Comparison of ENCODE assay signal across 9 cellular contexts in genomic region chr3:179956416-179956830, GRCh38.
DNase-seq lines count a peak whose midpoint lies in the region; ATAC-seq, FAIRE-seq and TF ChIP-seq lines count a peak whose summit lies in the region.
"Had no signal": no experiment of that assay in that cellular context is flagged by ENCODE, and none has a peak within 500 bp of the region (broad histone marks: within the 10 kb centered on the region; RNA-seq: fewer than 3 reads in every experiment).

No MANE protein-coding gene starts in this region.

- peak; percentile 29 for DNase-seq in GM18507 (ENCODE audit: extremely low spot score, insufficient read length, low read depth)
- DNase-seq in activated CD8-positive, alpha-beta T cell treated with anti-CD3 and anti-CD28 coated beads for 36 hours: peak; percentile 56
- no peak for DNase-seq in right cardiac atrium
- no peak for DNase-seq in mammary epithelial cell
- DNase-seq in GM19238 (ENCODE audit: insufficient read length, low spot score): no peak
- no peak for DNase-seq in dermis blood vessel endothelial cell
- DNase-seq: activated naive CD4-positive, alpha-beta T cell treated with anti-CD3 and anti-CD28 coated beads, Interleukin-2, amount 50 U/mL, for 16 hours had no signal

- dilution Hi-C loops in mammary epithelial cell (cut with HindIII; ENCODE audit: low sequenced_read_pairs): no loop called here

- peaks cover 9% of the 10 kb centered on the region for H3K4me1 Mint-ChIP-seq in activated CD8-positive, alpha-beta T cell treated with anti-CD3 and anti-CD28 coated beads for 36 hours (ENCODE audit: low read depth)

- no peaks in the 10 kb centered on the region for H3K4me1 ChIP-seq in right cardiac atrium (ENCODE audit: control insufficient read depth, insufficient read depth, low read length)
- H3K4me1 ChIP-seq in mammary epithelial cell (ENCODE audit: insufficient read depth, low read length): no peaks in the 10 kb centered on the region

- peaks cover 30% of the 10 kb centered on the region for H3K27me3 Mint-ChIP-seq in activated CD8-positive, alpha-beta T cell treated with anti-CD3 and anti-CD28 coated beads for 36 hours

- no peak overlapping the region for H3K9ac ChIP-seq in mammary epithelial cell (ENCODE audit: insufficient read depth, low read length)

- H3K27me3 ChIP-seq in right cardiac atrium (ENCODE audit: control insufficient read depth, insufficient read depth) (no peaks in the 10 kb centered on the region), mammary epithelial cell (ENCODE audit: insufficient read depth, low read length) (no peaks in the 10 kb centered on the region)

- no peak overlapping the region for H3K4me3 ChIP-seq in right cardiac atrium (ENCODE audit: low read length)
- H3K4me3 ChIP-seq in mammary epithelial cell (replicated peaks in 1 of 3; ENCODE audit: insufficient read depth in 1 of 3, low read depth in 2 of 3, low read length in 3 of 3): no peak overlapping the region

- ATAC-seq in GM21526 (IDR thresholded peaks at IDR 0.05; ENCODE audit: low FRiP score, unreplicated experiment) (peak; percentile 95), HG03457 (IDR thresholded peaks at IDR 0.05; ENCODE audit: unreplicated experiment) (peak; percentile 91), right cardiac atrium (no peak)
- no peak for ATAC-seq in activated CD8-positive, alpha-beta T cell treated with anti-CD3 and anti-CD28 coated beads for 36 hours

- intact Hi-C loops in activated CD8-positive, alpha-beta T cell treated with anti-CD3 and anti-CD28 coated beads for 36 hours (cut with micrococcal nuclease): no loop called here
- intact Hi-C loops in right cardiac atrium (cut with DNase I): no loop called here
- intact Hi-C loops in mammary epithelial cell (cut with micrococcal nuclease): no loop called here

- no peaks in the 10 kb centered on the region for H3K79me2 ChIP-seq in mammary epithelial cell (ENCODE audit: insufficient read depth, low read length)

- no peak overlapping the region for H3K4me2 ChIP-seq in mammary epithelial cell (ENCODE audit: insufficient read depth, low read depth, low read length)

- H4K20me1 ChIP-seq in mammary epithelial cell (ENCODE audit: insufficient read depth, low read length): no peaks in the 10 kb centered on the region

- in situ Hi-C loops in mammary epithelial cell (cut with MboI; ENCODE audit: low sequenced_read_pairs in 2 of 2): no loop called here

- H3K27ac ChIP-seq in right cardiac atrium (ENCODE audit: low read length) (no peak overlapping the region), mammary epithelial cell (ENCODE audit: insufficient read depth, low read depth, low read length) (no peak overlapping the region)

- POLR2A ChIA-PET in activated CD8-positive, alpha-beta T cell treated with anti-CD3 and anti-CD28 coated beads for 36 hours (lab: Charles Lee): no interaction called here

- FAIRE-seq in GM18507 (lab: Jason Lieb, UNC): peak; percentile 97

- H3K9me3 ChIP-seq in right cardiac atrium (ENCODE audit: control insufficient read depth, low read length) (no peaks in the 10 kb centered on the region), mammary epithelial cell (replicated peaks; ENCODE audit: insufficient read depth, low read length) (no peaks in the 10 kb centered on the region)

- H3K36me3 Mint-ChIP-seq in activated CD8-positive, alpha-beta T cell treated with anti-CD3 and anti-CD28 coated beads for 36 hours (ENCODE audit: low read depth): no peaks in the 10 kb centered on the region

- no peaks in the 10 kb centered on the region for H3K9me3 Mint-ChIP-seq in activated CD8-positive, alpha-beta T cell treated with anti-CD3 and anti-CD28 coated beads for 36 hours

- no peaks in the 10 kb centered on the region for H3K36me3 ChIP-seq in mammary epithelial cell (ENCODE audit: insufficient read depth, low read length)

- H3K27ac Mint-ChIP-seq in activated CD8-positive, alpha-beta T cell treated with anti-CD3 and anti-CD28 coated beads for 36 hours: no peak overlapping the region

- TF ChIP-seq CTCF in activated CD8-positive, alpha-beta T cell treated with anti-CD3 and anti-CD28 coated beads for 36 hours (IDR thresholded peaks at IDR 0.05): no peak
- TF ChIP-seq CTCF in mammary epithelial cell (conservative IDR thresholded peaks at IDR 0.05 in 1 of 2, IDR thresholded peaks at IDR 0.05 in 1 of 2; ENCODE audit: extremely low read depth in 1 of 2, insufficient read depth in 1 of 2, low read depth in 1 of 2, low read length in 2 of 2): no peak

- H3K4me3 Mint-ChIP-seq in activated CD8-positive, alpha-beta T cell treated with anti-CD3 and anti-CD28 coated beads for 36 hours: no peak overlapping the region

- 86% methylated on average over 7 of the region's 7 CpGs for WGBS in right cardiac atrium
- WGBS in mammary epithelial cell (ENCODE audit: low coverage, missing lambda C conversion rate): 65% methylated on average over 7 of the region's 7 CpGs

- CTCF ChIA-PET in activated CD8-positive, alpha-beta T cell treated with anti-CD3 and anti-CD28 coated beads for 36 hours (lab: Charles Lee): interaction anchor here (1.6 kb wide), 1 partner anchor 17 kb away, joined by 3 read pairs; no protein-coding TSS in a partner anchor
- CTCF ChIA-PET in mammary epithelial cell (lab: Charles Lee; ENCODE audit: low non-redundant PET): no interaction called here

- BruUV-seq in mammary epithelial cell (replicated peaks; lab: Mats Ljungman, UMichigan): no TSS peak

- H2AFZ ChIP-seq in mammary epithelial cell (ENCODE audit: low read depth, low read length): no peak overlapping the region

Comparison
In these comparisons a context has a peak if more than half of its experiments do, and no peak if none do; other contexts are left out.
1. DNase-seq: peak in GM18507 (single experiment) and activated CD8-positive, alpha-beta T cell treated with anti-CD3 and anti-CD28 coated beads for 36 hours (single experiment); none in right cardiac atrium (0 of 3), mammary epithelial cell (single experiment), GM19238 (single experiment) and dermis blood vessel endothelial cell (single experiment).
2. ATAC-seq: peak in GM21526 (single experiment) and HG03457 (single experiment); none in activated CD8-positive, alpha-beta T cell treated with anti-CD3 and anti-CD28 coated beads for 36 hours (single experiment) and right cardiac atrium (0 of 2).